Comparison of ENCODE assay signal across 20 cellular contexts in genomic region chr2:6627316-6627715, GRCh38.
"Had no signal": no experiment of that assay in that cellular context is flagged by ENCODE, and none has a peak within 500 bp of the region (broad histone marks: within the 10 kb centered on the region; RNA-seq: fewer than 3 reads in every experiment).

No MANE protein-coding gene starts in this region.

- ATAC-seq: esophagus mucosa; foreskin keratinocyte; heart right ventricle; left lung; lower lobe of right lung; right cardiac atrium; stimulated activated effector memory CD8-positive, alpha-beta T cell treated with anti-CD3 and anti-CD28 coated beads, Interleukin-12 subunit alpha, Interleukin-12 subunit beta, amount 100 ng/mL, for 72 hours had no signal

- H3K27me3 ChIP-seq: brain microvascular endothelial cell, foreskin keratinocyte, left lung, uterus had no signal

- H3K4me1 ChIP-seq: foreskin keratinocyte, heart right ventricle, left lung, lower lobe of right lung, uterus had no signal

- H3K36me3 ChIP-seq: brain microvascular endothelial cell, heart right ventricle, left lung, lower lobe of right lung, thoracic aorta, uterus had no signal

- DNase-seq: activated CD4-positive, alpha-beta T cell treated with anti-CD3 and anti-CD28 coated beads for 4 hours; activated CD4-positive, alpha-beta T cell treated with anti-CD3 and anti-CD28 coated beads, Interleukin-2, amount 50 U/mL, for 4 hours; activated CD8-positive, alpha-beta memory T cell treated with anti-CD3 and anti-CD28 coated beads for 24 hours; activated effector memory CD4-positive, alpha-beta T cell treated with Interleukin-2 at 50 U/mL for 16 hours; activated naive CD4-positive, alpha-beta T cell treated with Interleukin-2 at 50 U/mL for 16 hours; anterior cingulate cortex; brain microvascular endothelial cell; heart right ventricle; left lung; lower lobe of right lung; mesendoderm; right cardiac atrium; stimulated activated CD4-positive, alpha-beta T cell treated with anti-CD3 and anti-CD28 coated beads, Interleukin-4, amount 100 ng/mL, for 24 hours; T-helper 9 cell; uterus had no signal

- H3K9me3 ChIP-seq: heart right ventricle, left lung, lower lobe of right lung, thoracic aorta, uterus had no signal

- H3K4me3 ChIP-seq: heart right ventricle, left lung, lower lobe of right lung, thoracic aorta, uterus had no signal

- H3K27ac ChIP-seq: brain microvascular endothelial cell, foreskin keratinocyte, heart right ventricle, left lung, lower lobe of right lung, thoracic aorta, uterus, VCaP had no signal
